ENCODE assay signal across 23 cellular contexts in the genomic region with DNA sequence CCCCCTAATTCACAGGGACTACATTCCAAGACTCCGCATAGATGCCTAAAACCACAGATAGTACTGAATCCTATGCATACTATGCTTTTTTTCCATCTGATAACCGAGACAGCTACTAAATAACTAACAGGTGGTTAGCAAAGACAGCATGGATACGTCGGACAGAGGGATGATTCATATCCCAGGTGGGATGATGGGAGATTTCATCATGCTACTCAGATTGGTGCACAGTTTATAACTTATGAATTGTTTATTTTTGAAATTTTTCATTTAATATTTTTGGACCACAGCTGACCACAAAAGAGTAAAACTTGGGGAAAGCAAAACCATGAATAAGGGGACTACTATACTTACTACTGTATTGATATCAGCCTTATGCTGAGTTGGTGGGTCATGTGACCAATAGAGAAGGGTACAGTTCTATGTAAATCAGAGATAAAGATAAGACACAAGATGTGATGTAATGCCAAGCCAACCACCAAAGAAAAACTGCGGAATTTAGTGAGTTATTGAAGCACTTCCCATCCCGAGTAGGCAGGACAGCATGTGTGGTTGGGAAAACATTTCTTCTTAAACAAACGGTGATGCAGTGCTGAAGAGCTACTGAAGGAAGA.
A peak's percentile ranks its signal among the peaks of the same experiment; 100 is the strongest.
DNase-seq lines count a peak whose midpoint lies in the region; ATAC-seq, FAIRE-seq and TF ChIP-seq lines count a peak whose summit lies in the region.
"Had no signal": no experiment of that assay in that cellular context is flagged by ENCODE, and none has a peak within 500 bp of the region (broad histone marks: within the 10 kb centered on the region; RNA-seq: fewer than 3 reads in every experiment).

No MANE protein-coding gene starts in this region.

- H3K4me3 Mint-ChIP-seq in activated CD4-positive, alpha-beta T cell treated with anti-CD3 and anti-CD28 coated beads, Interleukin-2, amount 10 ng/mL, durations not matched to agents 24 days and 14 days, result no peak overlapping the region
- no peak overlapping the region for H3K4me3 Mint-ChIP-seq in activated CD4-positive, alpha-beta T cell treated with anti-CD3 and anti-CD28 coated beads, Interleukin-2, amount 10 ng/mL, durations not matched to agents 7 days and 5 days
- no peak overlapping the region for H3K4me3 Mint-ChIP-seq in astrocyte (ENCODE audit: unreplicated experiment)
- H3K4me3 Mint-ChIP-seq: CD8-positive, alpha-beta memory T cell; GM23338; IgD-negative memory B cell had no signal

- intact Hi-C loops in activated CD4-positive, alpha-beta T cell treated with anti-CD3 and anti-CD28 coated beads, Interleukin-2, amount 10 ng/mL, durations not matched to agents 24 days and 14 days (cut with micrococcal nuclease), result no loop called here
- intact Hi-C loops in ascending aorta (cut with DNase I), result no loop called here

- no peaks in the 10 kb centered on the region for H3K36me3 Mint-ChIP-seq in activated CD4-positive, alpha-beta T cell treated with anti-CD3 and anti-CD28 coated beads, Interleukin-2, amount 10 ng/mL, durations not matched to agents 24 days and 14 days (ENCODE audit: low read depth)
- no peaks in the 10 kb centered on the region for H3K36me3 Mint-ChIP-seq in activated CD4-positive, alpha-beta T cell treated with anti-CD3 and anti-CD28 coated beads, Interleukin-2, amount 10 ng/mL, durations not matched to agents 7 days and 5 days (ENCODE audit: low read depth)
- no peaks in the 10 kb centered on the region for H3K36me3 Mint-ChIP-seq in astrocyte (ENCODE audit: low read depth, unreplicated experiment)
- H3K36me3 Mint-ChIP-seq: IgD-negative memory B cell had no signal

- no peak overlapping the region for H3K27ac Mint-ChIP-seq in activated CD4-positive, alpha-beta T cell treated with anti-CD3 and anti-CD28 coated beads, Interleukin-2, amount 10 ng/mL, durations not matched to agents 24 days and 14 days
- no peak overlapping the region for H3K27ac Mint-ChIP-seq in activated CD4-positive, alpha-beta T cell treated with anti-CD3 and anti-CD28 coated beads, Interleukin-2, amount 10 ng/mL, durations not matched to agents 7 days and 5 days
- no peak overlapping the region for H3K27ac Mint-ChIP-seq in astrocyte (ENCODE audit: unreplicated experiment)
- H3K27ac Mint-ChIP-seq: CD8-positive, alpha-beta memory T cell; GM23338 had no signal

- CTCF ChIA-PET in activated CD4-positive, alpha-beta T cell treated with anti-CD3 and anti-CD28 coated beads, Interleukin-2, amount 10 ng/mL, durations not matched to agents 7 days and 5 days (lab: Charles Lee), result interaction anchor here (1.4 kb wide), 1 partner anchor 8 kb away, joined by 3 read pairs; no protein-coding TSS in a partner anchor

- H3K9me3 Mint-ChIP-seq in activated CD4-positive, alpha-beta T cell treated with anti-CD3 and anti-CD28 coated beads, Interleukin-2, amount 10 ng/mL, durations not matched to agents 24 days and 14 days, result peaks cover 5% of the 10 kb centered on the region
- no peaks in the 10 kb centered on the region for H3K9me3 Mint-ChIP-seq in activated CD4-positive, alpha-beta T cell treated with anti-CD3 and anti-CD28 coated beads, Interleukin-2, amount 10 ng/mL, durations not matched to agents 7 days and 5 days
- no peaks in the 10 kb centered on the region for H3K9me3 Mint-ChIP-seq in astrocyte (ENCODE audit: unreplicated experiment)
- H3K9me3 Mint-ChIP-seq: CD8-positive, alpha-beta memory T cell; GM23338; IgD-negative memory B cell had no signal

- H3K4me3 ChIP-seq in astrocyte (ENCODE audit: insufficient read depth, low read depth, low read length), result no peak overlapping the region
- H3K4me3 ChIP-seq in fibroblast of mammary gland (ENCODE audit: control insufficient read depth, low read depth, low read length), result no peak overlapping the region
- H3K4me3 ChIP-seq in ascending aorta, result no peak overlapping the region
- H3K4me3 ChIP-seq: GM23338, HAP-1, PC-9 had no signal

- no peak for ATAC-seq in HG03469 (IDR thresholded peaks at IDR 0.05; ENCODE audit: unreplicated experiment)
- ATAC-seq: GM23338 had no signal

- no peaks in the 10 kb centered on the region for H4K20me1 ChIP-seq in astrocyte (ENCODE audit: insufficient read depth, low read length)

- POLR2A ChIA-PET in activated CD4-positive, alpha-beta T cell treated with anti-CD3 and anti-CD28 coated beads, Interleukin-2, amount 10 ng/mL, durations not matched to agents 7 days and 5 days (lab: Charles Lee), result no interaction called here

- H2AFZ ChIP-seq in astrocyte (ENCODE audit: low read depth, low read length), result no peak overlapping the region
- H2AFZ ChIP-seq: GM23338, PC-9 had no signal

- H3K36me3 ChIP-seq in astrocyte (ENCODE audit: insufficient read depth, low read length) (no peaks in the 10 kb centered on the region), ascending aorta (no peaks in the 10 kb centered on the region)
- H3K36me3 ChIP-seq: HAP-1 had no signal

- no peaks in the 10 kb centered on the region for H3K27me3 Mint-ChIP-seq in activated CD4-positive, alpha-beta T cell treated with anti-CD3 and anti-CD28 coated beads, Interleukin-2, amount 10 ng/mL, durations not matched to agents 24 days and 14 days
- H3K27me3 Mint-ChIP-seq in activated CD4-positive, alpha-beta T cell treated with anti-CD3 and anti-CD28 coated beads, Interleukin-2, amount 10 ng/mL, durations not matched to agents 7 days and 5 days, result peaks cover 2% of the 10 kb centered on the region
- no peaks in the 10 kb centered on the region for H3K27me3 Mint-ChIP-seq in astrocyte (ENCODE audit: low read depth, unreplicated experiment)

- no peak for FAIRE-seq in astrocyte (lab: Jason Lieb, UNC)

- H3K27ac ChIP-seq in astrocyte (ENCODE audit: low read depth, low read length), result no peak overlapping the region
- no peak overlapping the region for H3K27ac ChIP-seq in ascending aorta
- H3K27ac ChIP-seq: C4-2B, PC-9, RWPE1 had no signal

- peaks cover 2% of the 10 kb centered on the region for H3K4me1 Mint-ChIP-seq in activated CD4-positive, alpha-beta T cell treated with anti-CD3 and anti-CD28 coated beads, Interleukin-2, amount 10 ng/mL, durations not matched to agents 24 days and 14 days
- no peaks in the 10 kb centered on the region for H3K4me1 Mint-ChIP-seq in activated CD4-positive, alpha-beta T cell treated with anti-CD3 and anti-CD28 coated beads, Interleukin-2, amount 10 ng/mL, durations not matched to agents 7 days and 5 days
- H3K4me1 Mint-ChIP-seq in astrocyte (ENCODE audit: low read depth, unreplicated experiment), result peaks cover 12% of the 10 kb centered on the region
- H3K4me1 Mint-ChIP-seq: CD8-positive, alpha-beta memory T cell; GM23338 had no signal

- TF ChIP-seq CTCF in astrocyte (IDR thresholded peaks at IDR 0.05; ENCODE audit: insufficient read depth, low read depth, low read length) (no peak), fibroblast of mammary gland (conservative IDR thresholded peaks at IDR 0.05; ENCODE audit: control insufficient read depth, insufficient read depth, low read depth, low read length) (no peak), ascending aorta (IDR thresholded peaks at IDR 0.05) (no peak)

- no peaks in the 10 kb centered on the region for H3K79me2 ChIP-seq in astrocyte (ENCODE audit: insufficient read depth, low read length)

- H3K4me2 ChIP-seq in astrocyte (ENCODE audit: low read length), result no peak overlapping the region
- H3K4me2 ChIP-seq: GM23338, PC-9 had no signal

- H3K4me1 ChIP-seq in astrocyte (ENCODE audit: insufficient read depth, low read length) (peaks cover 4% of the 10 kb centered on the region), ascending aorta (no peaks in the 10 kb centered on the region)
- H3K4me1 ChIP-seq: HAP-1 had no signal

- DNase-seq in activated CD4-positive, alpha-beta T cell treated with anti-CD3 and anti-CD28 coated beads, Interleukin-2, amount 10 ng/mL, durations not matched to agents 24 days and 14 days, result peak; percentile 6
- no peak for DNase-seq in activated CD4-positive, alpha-beta T cell treated with anti-CD3 and anti-CD28 coated beads, Interleukin-2, amount 10 ng/mL, durations not matched to agents 7 days and 5 days
- DNase-seq in astrocyte (ENCODE audit: low read depth), result peak; percentile 86
- DNase-seq in fibroblast of mammary gland (ENCODE audit: low read depth), result peak; percentile 30
- DNase-seq in ascending aorta (ENCODE audit: low spot score in 2 of 2), result no peak
- no peak for DNase-seq in stimulated activated CD4-positive, alpha-beta T cell treated with anti-CD3 and anti-CD28 coated beads, Interleukin-12 subunit alpha, Interleukin-12 subunit beta, amount 100 ng/mL, for 4 hours
- no peak for DNase-seq in NOMO-1 (lab: John Stamatoyannopoulos, UW; ENCODE audit: unreplicated experiment in 2 of 2)
- DNase-seq: 8988T; CD8-positive, alpha-beta memory T cell; GDM1; Karpas-422; NCI-H1417 treated with DMSO at 0.1 percent for 48 hours; NCI-H187; NCI-H446 treated with DMSO at 0.1 percent for 48 hours; NCI-H526 treated with DMSO at 0.1 percent for 48 hours; PC-9; SHP77 treated with DMSO at 0.1 percent for 48 hours had no signal

- H3K9me3 ChIP-seq in astrocyte (ENCODE audit: insufficient read depth, low read depth, low read length), result no peaks in the 10 kb centered on the region
- no peaks in the 10 kb centered on the region for H3K9me3 ChIP-seq in ascending aorta
- H3K9me3 ChIP-seq: HAP-1 had no signal

- no peaks in the 10 kb centered on the region for H3K27me3 ChIP-seq in astrocyte (ENCODE audit: insufficient read depth, low read length)
- no peaks in the 10 kb centered on the region for H3K27me3 ChIP-seq in ascending aorta

- H3K9ac ChIP-seq in astrocyte (ENCODE audit: low read length), result no peak overlapping the region

Comparison
In these comparisons a context has a peak if more than half of its experiments do, and no peak if none do; other contexts are left out.
1. DNase-seq: peak in activated CD4-positive, alpha-beta T cell treated with anti-CD3 and anti-CD28 coated beads, Interleukin-2, amount 10 ng/mL, durations not matched to agents 24 days and 14 days (single experiment), astrocyte (single experiment) and fibroblast of mammary gland (single experiment); none in activated CD4-positive, alpha-beta T cell treated with anti-CD3 and anti-CD28 coated beads, Interleukin-2, amount 10 ng/mL, durations not matched to agents 7 days and 5 days (single experiment), ascending aorta (0 of 2), stimulated activated CD4-positive, alpha-beta T cell treated with anti-CD3 and anti-CD28 coated beads, Interleukin-12 subunit alpha, Interleukin-12 subunit beta, amount 100 ng/mL, for 4 hours (single experiment) and NOMO-1 (0 of 2).